Comparison of ENCODE assay signal across 8 cellular contexts in genomic region chr1:145287556-145287953, GRCh38. TPM values are rescaled to one million over a fixed set of nuclear protein-coding genes. Genes with fewer than 3 reads are reported as not detected.
A peak's percentile ranks its signal among the peaks of the same experiment; 100 is the strongest.
DNase-seq lines count a peak whose midpoint lies in the region; ATAC-seq and TF ChIP-seq lines count a peak whose summit lies in the region.
"Not testable (repeated sequence)": the region's sequence is repeated elsewhere in the genome, so short reads cannot be mapped to it uniquely, and the experiment has no call there.

No MANE protein-coding gene starts in this region.

- H3K36me3 ChIP-seq in mesodermal cell (ENCODE audit: control insufficient read depth, insufficient read depth, low read length); upper lobe of right lung: not testable (repeated sequence)

- DNase-seq in GM03348 (ENCODE audit: low spot score) (peak; percentile 45), NCI-H510A (lab: John Stamatoyannopoulos, UW) (peak; percentile 31), foreskin melanocyte (peak; percentile 67), upper lobe of right lung (peak; percentile 85)
- peak; percentile 73 to 75 for DNase-seq in activated CD4-positive, alpha-beta T cell treated with anti-CD3 and anti-CD28 coated beads, Interleukin-2, amount 50 U/mL, for 24 hours (ENCODE audit: low read depth in 1 of 2, low spot score in 1 of 2)
- not testable (repeated sequence) for DNase-seq in astrocyte of the cerebellum (ENCODE audit: low read depth)
- peak; percentile 69 to 83 (median 70) for DNase-seq in stimulated activated CD4-positive, alpha-beta T cell treated with anti-CD3 and anti-CD28 coated beads, Interleukin-12 subunit alpha, Interleukin-12 subunit beta, amount 100 ng/mL, for 48 hours (ENCODE audit: low read depth in 2 of 3, low spot score in 1 of 3)

- in situ Hi-C loops in astrocyte of the cerebellum (cut with HindIII; ENCODE audit: low sequenced_read_pairs) = not testable (repeated sequence)

- ATAC-seq in upper lobe of right lung = not testable (repeated sequence)

- intact Hi-C loops in upper lobe of right lung (cut with DNase I) = not testable (repeated sequence)

- not testable (repeated sequence) for H3K9me3 ChIP-seq in mesodermal cell (ENCODE audit: control insufficient read depth, low read length); upper lobe of right lung

- H3K4me3 ChIP-seq in astrocyte of the cerebellum (ENCODE audit: low read depth, low read length) (peak overlapping the region; percentile 36), mesodermal cell (ENCODE audit: extremely low read depth, insufficient read depth, low read length, poor library complexity, severe bottlenecking) (peak overlapping the region; percentile 31), upper lobe of right lung (peak overlapping the region; percentile 45)

- not testable (repeated sequence) for H3K27ac ChIP-seq in mesodermal cell (ENCODE audit: low read depth, low read length, severe bottlenecking)
- peak overlapping the region; percentile 42 for H3K27ac ChIP-seq in upper lobe of right lung

- not testable (repeated sequence) for H3K27me3 ChIP-seq in upper lobe of right lung

- H3K4me1 ChIP-seq in mesodermal cell (ENCODE audit: control insufficient read depth, insufficient read depth, low read length, poor library complexity, severe bottlenecking); upper lobe of right lung: not testable (repeated sequence)

- 0% methylated on average over 3 of the region's 24 CpGs; no CpG with 5 or more reads in 1 of the 2 experiments for WGBS in mesodermal cell (ENCODE audit: insufficient coverage in 2 of 2), 2 experiments

- not testable (repeated sequence) for TF ChIP-seq CTCF in astrocyte of the cerebellum (IDR thresholded peaks at IDR 0.05; ENCODE audit: low read depth, low read length, missing control alignments); upper lobe of right lung (IDR thresholded peaks at IDR 0.05)

RNA-seq across cellular contexts. Expression of gene PPIAL4D, which starts 45.6 kb away (rescaled TPM):
- not detected for polyA plus RNA-seq in mesodermal cell (2013, experiment 1 of 2)
- not detected for polyA plus RNA-seq in mesodermal cell (2013, experiment 2 of 2)
- total RNA-seq in upper lobe of right lung = not detected
